Comparison of ENCODE assay signal across 1 cellular context in genomic region chr5:17269201-17269600, GRCh38.
TF ChIP-seq lines count a peak whose summit lies in the region.

No MANE protein-coding gene starts in this region.

TF ChIP-seq in GM12878, 131 proteins besides CTCF, POLR2A, EP300 and RAD21 (continued from another document):
- TF ChIP-seq SUPT20H (IDR thresholded peaks at IDR 0.05; ENCODE audit: borderline replicate concordance, control insufficient read depth, low read depth, low read length) (no peak), BACH1 (IDR thresholded peaks at IDR 0.05; ENCODE audit: borderline replicate concordance) (no peak), EED (IDR thresholded peaks at IDR 0.05; ENCODE audit: low read depth) (peak; percentile 66)
